In genomic region chr6:144007779-144008500, GRCh38 we compare ENCODE assay signal across 1 cellular context.
TF ChIP-seq lines count a peak whose summit lies in the region.

PLAGL1 (minus strand) TSS chr6:144008259; CDS start chr6:143948136, 60,123 bp downstream.

TF ChIP-seq in H1, 55 proteins besides CTCF, POLR2A, EP300 and RAD21:
- TF ChIP-seq KDM4A (IDR thresholded peaks at IDR 0.05; ENCODE audit: low read depth, low read length, severe bottlenecking): peak; percentile 56
- TF ChIP-seq SP2 (IDR thresholded peaks at IDR 0.05; ENCODE audit: low read length): no peak
- peak; percentile 19 for TF ChIP-seq RNF2 (IDR thresholded peaks at IDR 0.05; ENCODE audit: borderline replicate concordance, low read depth, low read length, missing control alignments, poor library complexity, severe bottlenecking)
- peak; percentile 67 for TF ChIP-seq EZH2 (IDR thresholded peaks at IDR 0.05; ENCODE audit: low read depth, low read length, severe bottlenecking)
- no peak for TF ChIP-seq TCF12 (IDR thresholded peaks at IDR 0.05; ENCODE audit: low read depth, low read length)
- TF ChIP-seq MAX (IDR thresholded peaks at IDR 0.05): 0 out of 2 replicates have a peak, but pooled peaks have one; percentile 5
- TF ChIP-seq CHD2 (IDR thresholded peaks at IDR 0.05; ENCODE audit: low read length): no peak
- TF ChIP-seq ATF3 (IDR thresholded peaks at IDR 0.05; ENCODE audit: insufficient read depth, low read depth, low read length): no peak
- TF ChIP-seq SUZ12 (IDR thresholded peaks at IDR 0.05; ENCODE audit: low read length): peak; percentile 62
